Comparison of ENCODE assay signal across 9 cellular contexts in the genomic region with DNA sequence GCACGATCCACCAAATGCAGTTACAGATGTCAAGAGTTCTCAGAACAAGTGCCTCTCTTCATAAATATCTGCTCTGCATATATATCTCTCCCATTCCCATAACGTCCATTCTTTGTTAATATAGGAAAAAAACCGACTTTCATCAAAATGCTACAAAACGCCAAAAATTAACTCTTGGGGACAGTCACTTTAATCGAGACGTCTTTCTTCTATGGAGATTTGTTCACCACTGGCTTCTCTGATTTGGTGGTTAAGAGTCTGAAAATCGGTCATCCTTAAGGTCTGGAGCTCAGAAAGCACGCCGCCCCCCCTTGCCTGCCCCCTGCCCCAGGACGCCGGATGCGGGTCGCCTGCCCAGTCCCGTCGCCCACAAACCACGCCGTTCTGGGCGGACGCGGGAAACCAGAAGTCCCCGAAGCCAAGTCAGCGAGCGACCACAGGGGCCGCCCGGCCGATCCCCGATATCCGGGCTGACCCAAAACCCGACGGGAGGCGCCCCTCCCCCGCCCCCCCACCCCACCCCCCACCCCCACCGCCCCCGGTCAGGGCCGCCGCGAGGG.
DNase-seq lines count a peak whose midpoint lies in the region; ATAC-seq and TF ChIP-seq lines count a peak whose summit lies in the region.
"Had no signal": no experiment of that assay in that cellular context is flagged by ENCODE, and none has a peak within 500 bp of the region (broad histone marks: within the 10 kb centered on the region; RNA-seq: fewer than 3 reads in every experiment).

No MANE protein-coding gene starts in this region.

- no peaks in the 10 kb centered on the region for H3K4me1 Mint-ChIP-seq in stimulated activated naive CD8-positive, alpha-beta T cell treated with anti-CD3 and anti-CD28 coated beads, Interleukin-15, Interleukin-2, amounts not matched to agents 100 ng/mL and 50 ng/mL, for 24 hours (ENCODE audit: low read depth)
- H3K4me1 Mint-ChIP-seq in naive thymus-derived CD8-positive, alpha-beta T cell = peaks cover 5 to 13% (median 7%) of the 10 kb centered on the region in 4 donors

- intact Hi-C loops in dorsolateral prefrontal cortex (cut with DNase I) = loop anchor here in 1 of 2 donors (10.0 kb wide), 2 partner anchors 95 to 485 kb away; no protein-coding TSS in a partner anchor

- no peak overlapping the region for H3K27ac Mint-ChIP-seq in stimulated activated naive CD8-positive, alpha-beta T cell treated with anti-CD3 and anti-CD28 coated beads, Interleukin-15, Interleukin-2, amounts not matched to agents 100 ng/mL and 50 ng/mL, for 24 hours
- no peak overlapping the region for H3K27ac Mint-ChIP-seq in naive thymus-derived CD8-positive, alpha-beta T cell

- peak overlapping the region; percentile 33 to 78 (median 64) for H3K4me3 ChIP-seq in dorsolateral prefrontal cortex

- no peak for DNase-seq in stimulated activated naive CD8-positive, alpha-beta T cell treated with anti-CD3 and anti-CD28 coated beads, Interleukin-15, Interleukin-2, amounts not matched to agents 100 U/mL and 50 U/mL, for 24 hours
- DNase-seq in dorsolateral prefrontal cortex (no peak), NCI-H2081 treated with DMSO at 0.1 percent for 48 hours (lab: John Stamatoyannopoulos, UW) (no peak), NCI-H1092 (lab: John Stamatoyannopoulos, UW) (no peak), dedifferentiated amniotic fluid mesenchymal stem cell (ENCODE audit: extremely low spot score) (no peak), NCI-H1092 treated with DMSO at 0.1 percent for 48 hours (lab: John Stamatoyannopoulos, UW) (no peak)
- no peak for DNase-seq in naive thymus-derived CD8-positive, alpha-beta T cell
- DNase-seq: activated effector memory CD4-positive, alpha-beta T cell treated with Interleukin-2 at 50 U/mL for 16 hours had no signal

- no peaks in the 10 kb centered on the region for H3K9me3 Mint-ChIP-seq in stimulated activated naive CD8-positive, alpha-beta T cell treated with anti-CD3 and anti-CD28 coated beads, Interleukin-15, Interleukin-2, amounts not matched to agents 100 ng/mL and 50 ng/mL, for 24 hours
- peaks cover 0 to 15% (median 4%) of the 10 kb centered on the region in 9 donors for H3K9me3 Mint-ChIP-seq in naive thymus-derived CD8-positive, alpha-beta T cell

- no peak for ATAC-seq in stimulated activated naive CD8-positive, alpha-beta T cell treated with anti-CD3 and anti-CD28 coated beads, Interleukin-15, Interleukin-2, amounts not matched to agents 100 U/mL and 50 U/mL, for 24 hours
- no peak for ATAC-seq in naive thymus-derived CD8-positive, alpha-beta T cell

- no peaks in the 10 kb centered on the region for H3K36me3 Mint-ChIP-seq in stimulated activated naive CD8-positive, alpha-beta T cell treated with anti-CD3 and anti-CD28 coated beads, Interleukin-15, Interleukin-2, amounts not matched to agents 100 ng/mL and 50 ng/mL, for 24 hours (ENCODE audit: low read depth)
- peaks cover 0 to 4% (median 3%) of the 10 kb centered on the region in 3 donors for H3K36me3 Mint-ChIP-seq in naive thymus-derived CD8-positive, alpha-beta T cell

- H3K27me3 ChIP-seq in dorsolateral prefrontal cortex = peaks cover 0 to 5% (median 0%) of the 10 kb centered on the region in 45 donors

- H3K4me3 Mint-ChIP-seq in stimulated activated naive CD8-positive, alpha-beta T cell treated with anti-CD3 and anti-CD28 coated beads, Interleukin-15, Interleukin-2, amounts not matched to agents 100 ng/mL and 50 ng/mL, for 24 hours = peak overlapping the region; percentile 35
- H3K4me3 Mint-ChIP-seq in naive thymus-derived CD8-positive, alpha-beta T cell = peak overlapping the region in 9 of 10 donors; percentile 1 to 78 (median 53)

- peak overlapping the region in 2 of 59 donors; percentile 31 to 57 for H3K27ac ChIP-seq in dorsolateral prefrontal cortex

- no peak for TF ChIP-seq CTCF in dorsolateral prefrontal cortex (IDR thresholded peaks at IDR 0.05 in 54 of 56, conservative IDR thresholded peaks at IDR 0.05 in 2 of 56; ENCODE audit: low read depth in 1 of 56, partially characterized antibody in 56 of 56)

- POLR2A ChIA-PET in naive thymus-derived CD8-positive, alpha-beta T cell (lab: Charles Lee) = no interaction called here

- peaks cover 65% of the 10 kb centered on the region for H3K27me3 Mint-ChIP-seq in stimulated activated naive CD8-positive, alpha-beta T cell treated with anti-CD3 and anti-CD28 coated beads, Interleukin-15, Interleukin-2, amounts not matched to agents 100 ng/mL and 50 ng/mL, for 24 hours
- peaks cover 45 to 72% (median 61%) of the 10 kb centered on the region in 5 donors for H3K27me3 Mint-ChIP-seq in naive thymus-derived CD8-positive, alpha-beta T cell
